In genomic region chr4:81335221-81335912, GRCh38 we compare ENCODE assay signal across 19 cellular contexts.
"Had no signal": no experiment of that assay in that cellular context is flagged by ENCODE, and none has a peak within 500 bp of the region (broad histone marks: within the 10 kb centered on the region; RNA-seq: fewer than 3 reads in every experiment).

No MANE protein-coding gene starts in this region.

- H3K4me1 ChIP-seq: breast epithelium, colonic mucosa, gastrocnemius medialis, spleen had no signal

- DNase-seq: activated CD4-positive, alpha-beta T cell treated with anti-CD3 and anti-CD28 coated beads for 1 hour; activated CD4-positive, alpha-beta T cell treated with anti-CD3 and anti-CD28 coated beads, Interleukin-2, amount 50 U/mL, for 1 hour; activated naive CD4-positive, alpha-beta T cell; activated T-cell treated with anti-CD3 and anti-CD28 coated beads, Interleukin-2, amount 50 U/mL, for 4 hours; colonic mucosa; endodermal cell; gastrocnemius medialis; head of caudate nucleus; hypothalamus; left ventricle myocardium inferior; naive thymus-derived CD8-positive, alpha-beta T cell; retina; spleen; stimulated activated CD4-positive, alpha-beta T cell treated with anti-CD3 and anti-CD28 coated beads, Interleukin-4, amount 100 ng/mL, for 1 hour; substantia nigra; thyroid gland had no signal

- H3K4me3 ChIP-seq: breast epithelium, colonic mucosa, gastrocnemius medialis, left ventricle myocardium inferior, spleen, thyroid gland had no signal

- ATAC-seq: activated T-cell treated with anti-CD3 and anti-CD28 coated beads, Interleukin-2, amount 50 U/mL, for 4 hours; gastrocnemius medialis; naive thymus-derived CD8-positive, alpha-beta T cell had no signal

- H3K9me3 ChIP-seq: breast epithelium, colonic mucosa, gastrocnemius medialis, left ventricle myocardium inferior, spleen, thyroid gland had no signal

- H3K27me3 ChIP-seq: breast epithelium, colonic mucosa, gastrocnemius medialis, spleen, thyroid gland had no signal

- H3K36me3 ChIP-seq: breast epithelium, colonic mucosa, gastrocnemius medialis, left ventricle myocardium inferior, spleen, thyroid gland had no signal

- H3K27ac ChIP-seq: breast epithelium, colonic mucosa, epithelial cell of prostate, gastrocnemius medialis, left ventricle myocardium inferior, spleen, thyroid gland, VCaP had no signal
